Comparison of ENCODE assay signal across 30 cellular contexts in the genomic region with DNA sequence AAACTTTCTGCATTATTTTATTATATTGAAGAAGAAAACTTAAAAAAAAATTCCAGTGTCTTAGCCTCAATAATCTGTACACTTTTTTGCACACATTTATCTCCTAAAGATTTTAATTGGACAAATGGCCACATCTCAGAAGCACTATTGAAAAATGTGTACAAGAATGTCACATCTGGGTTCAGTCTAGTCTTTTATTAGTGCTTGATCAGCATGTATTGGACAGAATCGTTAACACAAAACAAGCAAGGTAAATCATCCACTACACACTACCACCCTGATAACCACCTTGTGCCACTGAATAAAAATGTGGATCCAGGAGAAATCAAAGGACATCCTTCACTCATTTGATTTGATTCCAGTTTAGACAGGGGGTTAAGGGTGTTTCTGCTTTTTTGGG.
"Had no signal": no experiment of that assay in that cellular context is flagged by ENCODE, and none has a peak within 500 bp of the region (broad histone marks: within the 10 kb centered on the region; RNA-seq: fewer than 3 reads in every experiment).

No MANE protein-coding gene starts in this region.

- H3K4me3 Mint-ChIP-seq: dendritic cell treated with granulocyte-macrophage colony-stimulating factor and Interleukin-4, amounts not matched to agents 40 ng/mL and 50 ng/mL, for 4 days; endodermal cell; memory B cell; naive thymus-derived CD8-positive, alpha-beta T cell; stimulated activated naive CD8-positive, alpha-beta T cell treated with anti-CD3 and anti-CD28 coated beads, Interleukin-15, amount 100 ng/mL, for 72 hours had no signal

- H3K4me1 ChIP-seq: colonic mucosa, gastrocnemius medialis, heart left ventricle, psoas muscle, suprapubic skin, vagina had no signal

- H3K27me3 Mint-ChIP-seq: dendritic cell treated with granulocyte-macrophage colony-stimulating factor and Interleukin-4, amounts not matched to agents 40 ng/mL and 50 ng/mL, for 4 days; memory B cell; naive thymus-derived CD8-positive, alpha-beta T cell; stimulated activated naive CD8-positive, alpha-beta T cell treated with anti-CD3 and anti-CD28 coated beads, Interleukin-15, amount 100 ng/mL, for 72 hours had no signal

- H3K27ac ChIP-seq: colonic mucosa, epithelial cell of prostate, gastrocnemius medialis, heart left ventricle, hepatocyte, ovary, psoas muscle, suprapubic skin, vagina had no signal

- FAIRE-seq: kidney had no signal

- H3K4me3 ChIP-seq: colonic mucosa, gastrocnemius medialis, heart left ventricle, hepatocyte, lung, ovary, psoas muscle, smooth muscle cell, suprapubic skin, vagina had no signal

- ATAC-seq: esophagus mucosa; gastrocnemius medialis; heart left ventricle; left lobe of liver; naive thymus-derived CD8-positive, alpha-beta T cell; psoas muscle; sciatic nerve; stimulated activated naive CD8-positive, alpha-beta T cell treated with anti-CD3 and anti-CD28 coated beads, Interleukin-15, amount 100 ng/mL, for 72 hours had no signal

- DNase-seq: colonic mucosa; effector CD8-positive, alpha-beta T cell; endodermal cell; foreskin fibroblast; gastrocnemius medialis; heart left ventricle; kidney; naive thymus-derived CD8-positive, alpha-beta T cell; occipital lobe; ovary; posterior cingulate gyrus; psoas muscle; stimulated activated CD4-positive, alpha-beta T cell treated with anti-CD3 and anti-CD28 coated beads, Interleukin-12 subunit alpha, Interleukin-12 subunit beta, amount 100 ng/mL, for 4 hours; stimulated activated CD4-positive, alpha-beta T cell treated with anti-CD3 and anti-CD28 coated beads, Interleukin-1b, Interleukin-23, amount 100 ng/mL, for 48 hours; stimulated activated CD4-positive, alpha-beta T cell treated with anti-CD3 and anti-CD28 coated beads, Interleukin-4, amount 100 ng/mL, for 1 hour; stimulated activated CD8-positive, alpha-beta memory T cell treated with anti-CD3 and anti-CD28 coated beads, Interleukin-4, amount 100 ng/mL, for 48 hours; stimulated activated naive CD4-positive, alpha-beta T cell; stimulated activated naive CD8-positive, alpha-beta T cell treated with anti-CD3 and anti-CD28 coated beads, Interleukin-15, amount 100 ng/mL, for 72 hours; trophoblast cell had no signal

- H2AFZ ChIP-seq: hepatocyte had no signal

- H3K9me3 Mint-ChIP-seq: dendritic cell treated with granulocyte-macrophage colony-stimulating factor and Interleukin-4, amounts not matched to agents 40 ng/mL and 50 ng/mL, for 4 days; endodermal cell; memory B cell; naive thymus-derived CD8-positive, alpha-beta T cell; stimulated activated naive CD8-positive, alpha-beta T cell treated with anti-CD3 and anti-CD28 coated beads, Interleukin-15, amount 100 ng/mL, for 72 hours had no signal

- H3K36me3 ChIP-seq: colonic mucosa, gastrocnemius medialis, heart left ventricle, ovary, suprapubic skin, vagina had no signal

- H3K9me3 ChIP-seq: colonic mucosa, gastrocnemius medialis, heart left ventricle, ovary, psoas muscle, suprapubic skin, vagina had no signal

- H3K4me2 ChIP-seq: smooth muscle cell had no signal

- H3K27me3 ChIP-seq: colonic mucosa, gastrocnemius medialis, heart left ventricle, hepatocyte, ovary, suprapubic skin, vagina had no signal

- H3K27ac Mint-ChIP-seq: dendritic cell treated with granulocyte-macrophage colony-stimulating factor and Interleukin-4, amounts not matched to agents 40 ng/mL and 50 ng/mL, for 4 days; endodermal cell; memory B cell; stimulated activated naive CD8-positive, alpha-beta T cell treated with anti-CD3 and anti-CD28 coated beads, Interleukin-15, amount 100 ng/mL, for 72 hours had no signal
